Comparison of ENCODE assay signal across 14 cellular contexts in the genomic region with DNA sequence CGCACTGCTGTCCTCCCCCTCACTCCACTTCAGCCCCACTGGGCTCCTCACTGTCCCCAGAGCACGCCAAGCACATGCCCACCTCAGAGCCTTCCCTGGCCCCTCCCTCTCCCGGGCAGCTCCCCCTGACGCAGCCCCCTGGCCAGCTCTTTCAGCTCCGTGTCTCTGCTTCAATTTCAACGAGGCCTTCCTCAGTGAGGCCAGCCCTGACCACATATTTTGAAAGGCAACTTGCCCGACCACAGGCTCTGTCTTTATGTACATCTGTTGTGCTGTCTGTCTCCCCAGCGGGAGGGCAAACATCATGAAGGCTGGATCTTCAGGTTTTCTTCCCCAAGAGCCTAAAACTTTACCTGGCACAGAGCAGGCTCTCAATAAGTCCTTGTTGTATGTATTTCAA. TPM values are rescaled to one million over a fixed set of nuclear protein-coding genes. Genes with fewer than 3 reads are reported as not detected.
DNase-seq lines count a peak whose midpoint lies in the region; ATAC-seq and TF ChIP-seq lines count a peak whose summit lies in the region.
"Had no signal": no experiment of that assay in that cellular context is flagged by ENCODE, and none has a peak within 500 bp of the region (broad histone marks: within the 10 kb centered on the region; RNA-seq: fewer than 3 reads in every experiment).

No MANE protein-coding gene starts in this region.

- H3K27me3 Mint-ChIP-seq in nephron (ENCODE audit: low read depth) (peaks cover 12% of the 10 kb centered on the region), type B pancreatic cell (no peaks in the 10 kb centered on the region)
- peaks cover 12% of the 10 kb centered on the region for H3K27me3 Mint-ChIP-seq in activated CD4-positive, alpha-beta memory T cell treated with anti-CD3 and anti-CD28 coated beads for 36 hours

- no peak for ATAC-seq in HG03460 (IDR thresholded peaks at IDR 0.05; ENCODE audit: unreplicated experiment)
- ATAC-seq: CD8-positive, alpha-beta T cell had no signal

- H3K4me1 Mint-ChIP-seq in nephron (peaks cover 76% of the 10 kb centered on the region), type B pancreatic cell (ENCODE audit: unreplicated experiment) (peaks cover 11% of the 10 kb centered on the region)
- no peaks in the 10 kb centered on the region for H3K4me1 Mint-ChIP-seq in activated CD4-positive, alpha-beta memory T cell treated with anti-CD3 and anti-CD28 coated beads for 36 hours (ENCODE audit: low read depth)

- TF ChIP-seq CTCF in RWPE1 (conservative IDR thresholded peaks at IDR 0.05; ENCODE audit: low read depth) (no peak), nephron (IDR thresholded peaks at IDR 0.05; ENCODE audit: unreplicated experiment in 3 of 3) (no peak), type B pancreatic cell (conservative IDR thresholded peaks at IDR 0.05) (no peak)

- H3K27ac ChIP-seq in RWPE1: peak overlapping the region; percentile 8
- H3K27ac ChIP-seq: vagina, WERI-Rb-1 had no signal

- H3K27ac Mint-ChIP-seq in nephron (peak overlapping the region; percentile 87 to 98 (median 96)), type B pancreatic cell (peak overlapping the region; percentile 80)
- H3K27ac Mint-ChIP-seq in activated CD4-positive, alpha-beta memory T cell treated with anti-CD3 and anti-CD28 coated beads for 36 hours: no peak overlapping the region
- H3K27ac Mint-ChIP-seq: CD8-positive, alpha-beta T cell had no signal

- intact Hi-C loops in activated CD4-positive, alpha-beta memory T cell treated with anti-CD3 and anti-CD28 coated beads for 36 hours (cut with micrococcal nuclease): no loop called here

- CTCF ChIA-PET in RWPE1 (lab: Yijun Ruan, JAX): no interaction called here
- CTCF ChIA-PET in activated CD4-positive, alpha-beta memory T cell treated with anti-CD3 and anti-CD28 coated beads for 36 hours (lab: Charles Lee): interaction anchor here (1.8 kb wide), 1 partner anchor 47 kb away, joined by 6 read pairs; no protein-coding TSS in a partner anchor

- no peaks in the 10 kb centered on the region for H3K36me3 Mint-ChIP-seq in nephron (ENCODE audit: low read depth)
- no peaks in the 10 kb centered on the region for H3K36me3 Mint-ChIP-seq in type B pancreatic cell
- H3K36me3 Mint-ChIP-seq in activated CD4-positive, alpha-beta memory T cell treated with anti-CD3 and anti-CD28 coated beads for 36 hours: no peaks in the 10 kb centered on the region
- H3K36me3 Mint-ChIP-seq: CD8-positive, alpha-beta T cell had no signal

- H3K4me3 Mint-ChIP-seq in nephron (no peak overlapping the region), type B pancreatic cell (no peak overlapping the region)
- no peak overlapping the region for H3K4me3 Mint-ChIP-seq in activated CD4-positive, alpha-beta memory T cell treated with anti-CD3 and anti-CD28 coated beads for 36 hours
- H3K4me3 Mint-ChIP-seq: CD8-positive, alpha-beta T cell had no signal

- DNase-seq in RWPE1 (ENCODE audit: low spot score) (no peak), fibroblast of peridontal ligament (ENCODE audit: extremely low read depth) (peak; percentile 60), type B pancreatic cell (ENCODE audit: extremely low spot score, unreplicated experiment) (no peak), GM19238 (ENCODE audit: insufficient read length, low spot score) (no peak)
- no peak for DNase-seq in activated CD4-positive, alpha-beta memory T cell treated with anti-CD3 and anti-CD28 coated beads for 36 hours
- DNase-seq: activated naive CD4-positive, alpha-beta T cell treated with Interleukin-2 at 50 U/mL for 16 hours; CD8-positive, alpha-beta T cell; midbrain; stimulated activated CD4-positive, alpha-beta T cell treated with anti-CD3 and anti-CD28 coated beads, Interleukin-4, amount 100 ng/mL, for 1 hour; WERI-Rb-1 had no signal

- H3K9me3 Mint-ChIP-seq in nephron (no peaks in the 10 kb centered on the region), type B pancreatic cell (no peaks in the 10 kb centered on the region)
- no peaks in the 10 kb centered on the region for H3K9me3 Mint-ChIP-seq in activated CD4-positive, alpha-beta memory T cell treated with anti-CD3 and anti-CD28 coated beads for 36 hours
- H3K9me3 Mint-ChIP-seq: CD8-positive, alpha-beta T cell had no signal

- POLR2A ChIA-PET in RWPE1 (lab: Yijun Ruan, JAX; ENCODE audit: low non-redundant PET): interaction anchor here (0.6 kb wide), 1 partner anchor 475 kb away, joined by 3 read pairs; no protein-coding TSS in a partner anchor
- POLR2A ChIA-PET in activated CD4-positive, alpha-beta memory T cell treated with anti-CD3 and anti-CD28 coated beads for 36 hours (lab: Charles Lee): no interaction called here

RNA-seq across cellular contexts. Expression of a gene that starts 44.6 kb away (rescaled TPM):
- 4.9 and 17.3 TPM in 2 replicates for total RNA-seq in type B pancreatic cell (ENCODE audit: low replicate concordance)
- total RNA-seq in activated CD4-positive, alpha-beta memory T cell treated with anti-CD3 and anti-CD28 coated beads for 36 hours: not detected
- total RNA-seq: CD8-positive, alpha-beta T cell; pulmonary artery endothelial cell had no signal
